10 cellular contexts compared by ENCODE assay signal in genomic region chr3:188578579-188579363, GRCh38.
A peak's percentile ranks its signal among the peaks of the same experiment; 100 is the strongest.
DNase-seq lines count a peak whose midpoint lies in the region; ATAC-seq, FAIRE-seq and TF ChIP-seq lines count a peak whose summit lies in the region.
"Had no signal": no experiment of that assay in that cellular context is flagged by ENCODE, and none has a peak within 500 bp of the region (broad histone marks: within the 10 kb centered on the region; RNA-seq: fewer than 3 reads in every experiment).

No MANE protein-coding gene starts in this region.

- H2BK120ac ChIP-seq in mesenchymal stem cell (ENCODE audit: low read depth, low read length) = no peak overlapping the region

- H3K4me3 ChIP-seq in bronchial epithelial cell (ENCODE audit: low read depth, low read length) = no peak overlapping the region
- peak overlapping the region in 1 of 2 experiments; percentile 49 for H3K4me3 ChIP-seq in mesenchymal stem cell (ENCODE audit: insufficient read depth in 1 of 2, low read depth in 1 of 2, low read length in 2 of 2)
- no peak overlapping the region for H3K4me3 ChIP-seq in PC-9
- H3K4me3 ChIP-seq: skin epidermis had no signal

- no peak overlapping the region for H2BK15ac ChIP-seq in mesenchymal stem cell (ENCODE audit: low read depth, poor library complexity, severe bottlenecking)

- peak overlapping the region in 1 of 2 experiments; percentile 91 for H3K18ac ChIP-seq in mesenchymal stem cell (ENCODE audit: low read depth in 1 of 2, low read length in 2 of 2)

- peaks cover 29% of the 10 kb centered on the region for H3K79me1 ChIP-seq in mesenchymal stem cell (replicated peaks; ENCODE audit: low read length, poor library complexity, severe bottlenecking)

- POLR2A ChIA-PET in PC-9 (lab: Charles Lee; ENCODE audit: unreplicated experiment) = no interaction called here

- H3F3A ChIP-seq in PC-9 (ENCODE audit: insufficient read depth, low read depth) = no peaks in the 10 kb centered on the region

- no peak overlapping the region for H2AK5ac ChIP-seq in mesenchymal stem cell (ENCODE audit: low read length, severe bottlenecking)

- H3K9me3 ChIP-seq in mesenchymal stem cell (ENCODE audit: control insufficient read depth, low read length) = no peaks in the 10 kb centered on the region
- no peaks in the 10 kb centered on the region for H3K9me3 ChIP-seq in PC-9 (ENCODE audit: insufficient read depth, low read depth)

- H3K4me2 ChIP-seq in mesenchymal stem cell (ENCODE audit: low read length, poor library complexity, severe bottlenecking) = no peak overlapping the region
- no peak overlapping the region for H3K4me2 ChIP-seq in PC-9

- 34% methylated on average over 5 of the region's 6 CpGs for WGBS in mesenchymal stem cell

- intact Hi-C loops in PC-9 (cut with micrococcal nuclease; ENCODE audit: unreplicated experiment) = no loop called here

- no peak for TF ChIP-seq CTCF in bronchial epithelial cell (IDR thresholded peaks at IDR 0.05; ENCODE audit: insufficient read depth, low read length, severe bottlenecking)
- TF ChIP-seq CTCF in PC-9 (conservative IDR thresholded peaks at IDR 0.05) = no peak

- CTCF ChIA-PET in PC-9 (lab: Charles Lee) = no interaction called here

- H2AFZ ChIP-seq in mesenchymal stem cell (ENCODE audit: low read depth, low read length) = no peak overlapping the region
- H2AFZ ChIP-seq in PC-9 = no peak overlapping the region

- FAIRE-seq in bronchial epithelial cell (lab: Jason Lieb, UNC) (no peak), urothelium cell line (lab: Jason Lieb, UNC) (no peak)

- H3K27ac ChIP-seq in mesenchymal stem cell (ENCODE audit: low read length, poor library complexity, severe bottlenecking) (no peak overlapping the region), PC-9 (no peak overlapping the region)

- BruUV-seq in PC-9 (replicated peaks; lab: Mats Ljungman, UMichigan) = no TSS peak

- H4K91ac ChIP-seq in mesenchymal stem cell (ENCODE audit: low read length) = no peak overlapping the region

- peak overlapping the region in 1 of 2 experiments; percentile 59 for H3K23ac ChIP-seq in mesenchymal stem cell (ENCODE audit: low read length in 2 of 2)

- peak overlapping the region; percentile 83 for H3K9ac ChIP-seq in mesenchymal stem cell (ENCODE audit: low read length)

- peak overlapping the region in 1 of 2 experiments; percentile 63 for H2BK12ac ChIP-seq in mesenchymal stem cell (ENCODE audit: low read length in 2 of 2)

- H4K8ac ChIP-seq in mesenchymal stem cell (ENCODE audit: low read length) = no peak overlapping the region

- H3K4ac ChIP-seq in mesenchymal stem cell (ENCODE audit: low read depth in 1 of 2, low read length in 2 of 2) = no peak overlapping the region

- H3K27me3 ChIP-seq in bronchial epithelial cell (ENCODE audit: control insufficient read depth, insufficient read depth, low read length) (no peaks in the 10 kb centered on the region), mesenchymal stem cell (ENCODE audit: control insufficient read depth in 1 of 2, insufficient read depth in 1 of 2, low read length in 2 of 2) (no peaks in the 10 kb centered on the region), PC-9 (ENCODE audit: insufficient read depth, low read depth) (no peaks in the 10 kb centered on the region)

- peaks cover 1% of the 10 kb centered on the region for H3K36me3 ChIP-seq in bronchial epithelial cell (ENCODE audit: control insufficient read depth, insufficient read depth, low read length)
- H3K36me3 ChIP-seq in mesenchymal stem cell (ENCODE audit: control insufficient read depth in 1 of 2, insufficient read depth in 2 of 2, low read depth in 1 of 2, low read length in 2 of 2) = no peaks in the 10 kb centered on the region
- peaks cover 10% of the 10 kb centered on the region; the same call in 1 of the 2 replicates for H3K36me3 ChIP-seq in PC-9 (ENCODE audit: low read depth)

- DNase-seq in A172 (ENCODE audit: low spot score) = peak; percentile 36
- peak; percentile 31 for DNase-seq in HS-5 (ENCODE audit: low read depth)
- DNase-seq in bronchial epithelial cell (ENCODE audit: low read depth) = peak; percentile 75
- DNase-seq in mesenchymal stem cell = peak; percentile 57
- DNase-seq in urothelium cell line (ENCODE audit: low spot score) = no peak
- no peak for DNase-seq in PC-9
- DNase-seq in H4 (ENCODE audit: low spot score) = no peak
- DNase-seq: NK-92 treated with Interleukin-12 subunit alpha and Interleukin-12 subunit beta, amount 100 ng/mL, for 24 hours had no signal

- no peaks in the 10 kb centered on the region for H4K20me1 ChIP-seq in PC-9 (ENCODE audit: insufficient read depth)

- H3K4me1 ChIP-seq in mesenchymal stem cell (ENCODE audit: control insufficient read depth, insufficient read depth, low read depth, low read length) (peaks cover 4% of the 10 kb centered on the region), PC-9 (replicated peaks; ENCODE audit: insufficient read depth) (peaks cover 4% of the 10 kb centered on the region)

- peaks cover 2% of the 10 kb centered on the region; the same call in 1 of the 2 replicates for H3K9me2 ChIP-seq in PC-9 (ENCODE audit: insufficient read depth)

- no peak for ATAC-seq in HG02610 (IDR thresholded peaks at IDR 0.05; ENCODE audit: unreplicated experiment)

- no peaks in the 10 kb centered on the region for H3K79me2 ChIP-seq in PC-9 (ENCODE audit: low read depth)

- H3K14ac ChIP-seq in mesenchymal stem cell (ENCODE audit: low read length in 2 of 2) = no peak overlapping the region

- no peak overlapping the region for H2BK5ac ChIP-seq in mesenchymal stem cell (ENCODE audit: low read depth, low read length, poor library complexity, severe bottlenecking)

Comparison
In these comparisons a context has a peak if more than half of its experiments do, and no peak if none do; other contexts are left out.
1. DNase-seq: peak in A172 (single experiment), HS-5 (single experiment), bronchial epithelial cell (single experiment) and mesenchymal stem cell (single experiment); none in urothelium cell line (single experiment), PC-9 (0 of 2) and H4 (single experiment).